Comparison of ENCODE assay signal across 8 cellular contexts in the genomic region with DNA sequence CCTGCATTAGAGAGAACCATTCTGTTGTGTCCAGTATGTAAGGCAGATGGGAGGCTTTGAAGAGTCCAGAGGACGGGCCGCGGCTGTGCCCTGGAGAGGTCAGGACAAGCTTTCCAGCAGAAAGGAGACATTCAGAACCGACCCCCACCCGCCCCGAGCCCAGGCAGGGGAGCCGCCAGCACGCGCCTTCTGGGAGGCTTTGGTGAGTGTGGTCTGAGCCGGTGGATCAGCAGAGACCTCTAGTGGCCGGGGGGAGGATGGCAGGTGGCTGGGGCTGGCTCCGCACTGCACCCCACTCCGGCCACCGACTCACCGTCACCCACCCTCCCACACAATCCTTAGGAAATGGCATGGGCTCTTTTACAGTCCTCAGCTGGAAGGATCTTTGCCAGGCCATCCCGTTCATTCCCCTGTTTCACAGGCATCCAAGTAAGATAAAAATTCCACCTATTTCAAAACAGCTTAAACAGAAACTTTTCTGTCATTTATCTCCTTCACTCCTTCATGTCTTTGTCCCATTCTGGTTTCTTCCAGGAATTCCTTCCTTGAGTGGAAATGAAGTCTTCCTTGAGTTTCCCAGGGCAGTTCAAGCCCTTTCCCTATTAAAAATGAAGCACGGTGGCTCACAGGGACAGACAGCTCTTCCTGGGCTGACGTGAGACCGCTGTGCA.
DNase-seq lines count a peak whose midpoint lies in the region; ATAC-seq lines count a peak whose summit lies in the region.

No MANE protein-coding gene starts in this region.

- ATAC-seq in HG02938 (IDR thresholded peaks at IDR 0.05; ENCODE audit: unreplicated experiment) = peak; percentile 79

- DNase-seq in NCI-H2107 treated with DMSO at 0.1 percent for 48 hours (lab: John Stamatoyannopoulos, UW; ENCODE audit: unreplicated experiment) (peak; percentile 7), NCI-H2107 (lab: John Stamatoyannopoulos, UW) (no peak), NCI-H69 (lab: John Stamatoyannopoulos, UW) (peak; percentile 69), midbrain (lab: John Stamatoyannopoulos, UW) (peak; percentile 61)
- peak; percentile 89 for DNase-seq in activated CD8-positive, alpha-beta memory T cell treated with anti-CD3 and anti-CD28 coated beads for 24 hours
- peak; percentile 36 for DNase-seq in effector CD8-positive, alpha-beta T cell (lab: John Stamatoyannopoulos, UW)
- DNase-seq in stimulated activated CD8-positive, alpha-beta memory T cell treated with anti-CD3 and anti-CD28 coated beads, Interleukin-4, amount 100 ng/mL, for 4 hours (ENCODE audit: low read depth in 2 of 2, low spot score in 1 of 2) = peak; percentile 29 to 42
